ENCODE assay signal across 1 cellular context in the genomic region with DNA sequence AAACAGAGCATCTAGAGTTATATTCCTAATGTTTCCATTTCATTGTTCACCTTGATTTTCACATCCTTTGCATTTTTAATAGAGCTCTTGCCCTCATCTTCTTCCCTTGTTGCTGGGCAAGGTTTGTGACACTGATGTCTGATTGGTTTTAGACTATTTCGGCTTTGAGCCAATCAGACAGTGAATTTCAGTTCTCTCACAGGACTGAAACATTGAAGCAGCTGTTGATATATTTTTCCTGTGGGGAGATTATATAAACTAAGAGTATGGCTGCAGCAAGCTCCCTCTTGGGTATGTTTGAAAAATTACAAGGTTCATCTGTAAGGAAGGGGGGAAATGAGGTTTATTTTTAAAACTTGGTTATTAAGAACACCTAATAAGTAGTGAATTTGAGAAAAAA.
TF ChIP-seq lines count a peak whose summit lies in the region.

No MANE protein-coding gene starts in this region.

TF ChIP-seq in HepG2, 621 proteins besides CTCF, POLR2A, EP300 and RAD21 (continued from another document):
- TF ChIP-seq, protein P1, sequence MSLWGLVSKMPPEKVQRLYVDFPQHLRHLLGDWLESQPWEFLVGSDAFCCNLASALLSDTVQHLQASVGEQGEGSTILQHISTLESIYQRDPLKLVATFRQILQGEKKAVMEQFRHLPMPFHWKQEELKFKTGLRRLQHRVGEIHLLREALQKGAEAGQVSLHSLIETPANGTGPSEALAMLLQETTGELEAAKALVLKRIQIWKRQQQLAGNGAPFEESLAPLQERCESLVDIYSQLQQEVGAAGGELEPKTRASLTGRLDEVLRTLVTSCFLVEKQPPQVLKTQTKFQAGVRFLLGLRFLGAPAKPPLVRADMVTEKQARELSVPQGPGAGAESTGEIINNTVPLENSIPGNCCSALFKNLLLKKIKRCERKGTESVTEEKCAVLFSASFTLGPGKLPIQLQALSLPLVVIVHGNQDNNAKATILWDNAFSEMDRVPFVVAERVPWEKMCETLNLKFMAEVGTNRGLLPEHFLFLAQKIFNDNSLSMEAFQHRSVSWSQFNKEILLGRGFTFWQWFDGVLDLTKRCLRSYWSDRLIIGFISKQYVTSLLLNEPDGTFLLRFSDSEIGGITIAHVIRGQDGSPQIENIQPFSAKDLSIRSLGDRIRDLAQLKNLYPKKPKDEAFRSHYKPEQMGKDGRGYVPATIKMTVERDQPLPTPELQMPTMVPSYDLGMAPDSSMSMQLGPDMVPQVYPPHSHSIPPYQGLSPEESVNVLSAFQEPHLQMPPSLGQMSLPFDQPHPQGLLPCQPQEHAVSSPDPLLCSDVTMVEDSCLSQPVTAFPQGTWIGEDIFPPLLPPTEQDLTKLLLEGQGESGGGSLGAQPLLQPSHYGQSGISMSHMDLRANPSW (CRISPR knock-in tag; IDR thresholded peaks at IDR 0.05; ENCODE audit: borderline replicate concordance): no peak
- TF ChIP-seq ZNF256 (CRISPR knock-in tag; conservative IDR thresholded peaks at IDR 0.05) (no peak), NFYC (CRISPR knock-in tag; IDR thresholded peaks at IDR 0.05) (peak; percentile 67), ZNF605 (CRISPR knock-in tag; IDR thresholded peaks at IDR 0.05) (no peak), HDAC6 (IDR thresholded peaks at IDR 0.05; ENCODE audit: low read depth, low read length) (no peak), NR3C1 (CRISPR knock-in tag; IDR thresholded peaks at IDR 0.05) (no peak), ZNF121 (CRISPR knock-in tag; IDR thresholded peaks at IDR 0.05) (no peak)
- TF ChIP-seq, protein P2, sequence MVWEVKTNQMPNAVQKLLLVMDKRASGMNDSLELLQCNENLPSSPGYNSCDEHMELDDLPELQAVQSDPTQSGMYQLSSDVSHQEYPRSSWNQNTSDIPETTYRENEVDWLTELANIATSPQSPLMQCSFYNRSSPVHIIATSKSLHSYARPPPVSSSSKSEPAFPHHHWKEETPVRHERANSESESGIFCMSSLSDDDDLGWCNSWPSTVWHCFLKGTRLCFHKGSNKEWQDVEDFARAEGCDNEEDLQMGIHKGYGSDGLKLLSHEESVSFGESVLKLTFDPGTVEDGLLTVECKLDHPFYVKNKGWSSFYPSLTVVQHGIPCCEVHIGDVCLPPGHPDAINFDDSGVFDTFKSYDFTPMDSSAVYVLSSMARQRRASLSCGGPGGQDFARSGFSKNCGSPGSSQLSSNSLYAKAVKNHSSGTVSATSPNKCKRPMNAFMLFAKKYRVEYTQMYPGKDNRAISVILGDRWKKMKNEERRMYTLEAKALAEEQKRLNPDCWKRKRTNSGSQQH (CRISPR knock-in tag; IDR thresholded peaks at IDR 0.05; ENCODE audit: low read depth): no peak
